20 cellular contexts compared by ENCODE assay signal in the genomic region with DNA sequence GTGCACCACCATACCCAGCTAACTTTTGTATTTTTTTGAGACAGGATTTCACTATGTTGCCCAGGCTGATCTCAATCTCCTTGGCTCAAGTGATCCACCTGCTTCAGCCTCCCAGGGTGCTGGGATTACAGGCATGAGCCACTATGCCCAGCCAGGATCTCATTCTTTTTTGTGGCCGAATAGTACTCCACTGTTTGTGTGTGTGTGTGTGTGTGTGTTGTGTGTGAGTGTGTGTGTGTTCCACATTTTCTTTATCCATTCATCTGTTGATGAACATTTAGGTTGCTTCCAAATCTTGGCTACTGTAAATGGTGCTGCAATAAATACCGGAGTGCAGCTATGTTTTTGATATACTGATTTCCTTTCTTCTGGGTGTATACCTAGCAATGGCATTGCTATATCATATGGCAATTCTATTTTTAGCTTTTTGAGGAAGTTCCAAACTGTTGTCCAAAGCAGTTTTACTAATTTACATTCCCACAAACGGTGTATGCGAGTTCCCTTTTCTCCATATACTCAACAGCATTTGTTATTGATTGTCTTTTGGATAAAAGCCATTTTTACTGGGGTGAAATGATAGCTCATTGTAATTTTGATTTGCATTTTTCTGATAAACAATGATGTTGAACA.
"Had no signal": no experiment of that assay in that cellular context is flagged by ENCODE, and none has a peak within 500 bp of the region (broad histone marks: within the 10 kb centered on the region; RNA-seq: fewer than 3 reads in every experiment).

No MANE protein-coding gene starts in this region.

- H3K4me3 Mint-ChIP-seq: activated CD4-positive, alpha-beta T cell treated with anti-CD3 and anti-CD28 coated beads, Interleukin-2, amount 10 ng/mL, durations not matched to agents 7 days and 5 days; activated CD8-positive, alpha-beta T cell treated with anti-CD3 and anti-CD28 coated beads, Interleukin-2, amount 10 ng/mL, durations not matched to agents 7 days and 5 days; central memory CD8-positive, alpha-beta T cell; memory B cell had no signal

- H3K4me1 ChIP-seq: ascending aorta, esophagus muscularis mucosa, thyroid gland, uterus had no signal

- H3K4me1 Mint-ChIP-seq: activated CD4-positive, alpha-beta T cell treated with anti-CD3 and anti-CD28 coated beads, Interleukin-2, amount 10 ng/mL, durations not matched to agents 7 days and 5 days; central memory CD8-positive, alpha-beta T cell; memory B cell had no signal

- DNase-seq: activated CD4-positive, alpha-beta T cell treated with anti-CD3 and anti-CD28 coated beads, Interleukin-2, amount 10 ng/mL, durations not matched to agents 7 days and 5 days; activated CD8-positive, alpha-beta memory T cell treated with anti-CD3 and anti-CD28 coated beads, Interleukin-2, amount 50 U/mL, for 4 hours; activated CD8-positive, alpha-beta T cell treated with anti-CD3 and anti-CD28 coated beads, Interleukin-2, amount 10 ng/mL, durations not matched to agents 7 days and 5 days; activated effector memory CD4-positive, alpha-beta T cell treated with Interleukin-2 at 50 U/mL for 16 hours; activated naive CD4-positive, alpha-beta T cell treated with anti-CD3 and anti-CD28 coated beads, Interleukin-2, amount 50 U/mL, for 16 hours; activated T-cell treated with anti-CD3 and anti-CD28 coated beads, Interleukin-2, amount 50 U/mL, for 48 hours; effector CD4-positive, alpha-beta T cell; occipital lobe; posterior cingulate gyrus; retina; stimulated activated CD4-positive, alpha-beta T cell treated with anti-CD3 and anti-CD28 coated beads, Interleukin-12 subunit alpha, Interleukin-12 subunit beta, amount 100 ng/mL, for 4 hours; stimulated activated CD4-positive, alpha-beta T cell treated with anti-CD3 and anti-CD28 coated beads, Interleukin-2, amount 100 ng/mL, for 24 hours; stimulated activated naive CD4-positive, alpha-beta T cell treated with Interleukin-2 at 50 U/mL for 16 hours; thyroid gland; uterus had no signal

- H3K36me3 ChIP-seq: ascending aorta, esophagus muscularis mucosa, thyroid gland, uterus had no signal

- H3K4me3 ChIP-seq: ascending aorta, esophagus muscularis mucosa, thyroid gland, uterus had no signal

- H3K27ac ChIP-seq: ascending aorta, esophagus muscularis mucosa, thyroid gland, uterus had no signal

- H3K27me3 ChIP-seq: ascending aorta, esophagus muscularis mucosa, thyroid gland, uterus had no signal

- H3K36me3 Mint-ChIP-seq: memory B cell had no signal

- H3K9me3 ChIP-seq: ascending aorta, esophagus muscularis mucosa, thyroid gland, uterus had no signal

- ATAC-seq: activated CD4-positive, CD25-positive, alpha-beta regulatory T cell treated with anti-CD3 and anti-CD28 coated beads, Interleukin-2, amount 50 U/mL, for 24 hours; activated CD8-positive, alpha-beta T cell treated with anti-CD3 and anti-CD28 coated beads, Interleukin-2, amount 10 ng/mL, durations not matched to agents 7 days and 5 days had no signal

- H3K27ac Mint-ChIP-seq: activated CD4-positive, alpha-beta T cell treated with anti-CD3 and anti-CD28 coated beads, Interleukin-2, amount 10 ng/mL, durations not matched to agents 7 days and 5 days; activated CD8-positive, alpha-beta T cell treated with anti-CD3 and anti-CD28 coated beads, Interleukin-2, amount 10 ng/mL, durations not matched to agents 7 days and 5 days; memory B cell had no signal
